17 cellular contexts compared by ENCODE assay signal in the genomic region with DNA sequence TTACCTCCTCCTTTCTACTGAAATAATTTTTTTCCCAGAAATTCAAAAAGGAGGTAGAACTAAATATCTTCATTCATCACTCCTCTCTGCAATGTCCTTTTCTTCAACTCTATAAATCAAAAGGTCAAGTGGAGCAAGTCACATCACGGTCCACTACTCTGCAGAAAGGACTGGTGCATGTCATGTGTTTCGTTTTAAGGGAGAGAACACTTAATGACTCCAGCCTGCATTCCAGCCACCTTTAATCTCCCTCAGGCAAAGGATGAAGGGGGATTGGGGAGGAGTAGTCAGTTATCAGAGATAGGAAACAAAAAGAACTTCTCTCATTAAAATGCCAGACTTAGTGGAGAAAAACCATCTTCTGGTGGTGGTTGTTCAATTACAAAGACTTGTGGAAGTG.
"Had no signal": no experiment of that assay in that cellular context is flagged by ENCODE, and none has a peak within 500 bp of the region (broad histone marks: within the 10 kb centered on the region; RNA-seq: fewer than 3 reads in every experiment).

No MANE protein-coding gene starts in this region.

- H3K9me3 ChIP-seq: ascending aorta, gastroesophageal sphincter, pancreas, upper lobe of right lung had no signal

- H3K27me3 ChIP-seq: ascending aorta, dorsolateral prefrontal cortex, gastroesophageal sphincter, pancreas, upper lobe of right lung had no signal

- H3K4me1 ChIP-seq: ascending aorta, gastroesophageal sphincter, upper lobe of right lung had no signal

- H3K4me3 Mint-ChIP-seq: activated naive CD4-positive, alpha-beta T cell treated with anti-CD3 and anti-CD28 coated beads for 36 hours; activated naive CD8-positive, alpha-beta T cell treated with anti-CD3 and anti-CD28 coated beads, Interleukin-2, amount 50 U/mL, for 24 hours; activated T-helper 17 cell treated with anti-CD3 and anti-CD28 coated beads, Interleukin-2, amount 50 U/mL, for 72 hours; endodermal cell; neural crest cell; stimulated activated naive CD8-positive, alpha-beta T cell treated with anti-CD3 and anti-CD28 coated beads, Interleukin-15, amount 100 ng/mL, for 72 hours; T-cell had no signal

- DNase-seq: activated CD4-positive, CD25-positive, alpha-beta regulatory T cell treated with anti-CD3 and anti-CD28 coated beads, Interleukin-2, amount 50 U/mL, for 72 hours; activated naive CD4-positive, alpha-beta T cell treated with anti-CD3 and anti-CD28 coated beads for 36 hours; activated naive CD8-positive, alpha-beta T cell treated with anti-CD3 and anti-CD28 coated beads, Interleukin-2, amount 50 U/mL, for 24 hours; dorsolateral prefrontal cortex; endodermal cell; erythroblast; midbrain; pancreas; stimulated activated CD4-positive, alpha-beta T cell treated with anti-CD3 and anti-CD28 coated beads, Interleukin-1b, Interleukin-23, amount 100 ng/mL, for 48 hours; stimulated activated naive CD8-positive, alpha-beta T cell treated with anti-CD3 and anti-CD28 coated beads, Interleukin-15, amount 100 ng/mL, for 72 hours; T-cell; T-helper 9 cell; upper lobe of right lung had no signal

- H3K27ac Mint-ChIP-seq: activated naive CD4-positive, alpha-beta T cell treated with anti-CD3 and anti-CD28 coated beads for 36 hours; activated naive CD8-positive, alpha-beta T cell treated with anti-CD3 and anti-CD28 coated beads, Interleukin-2, amount 50 U/mL, for 24 hours; activated T-helper 17 cell treated with anti-CD3 and anti-CD28 coated beads, Interleukin-2, amount 50 U/mL, for 72 hours; endodermal cell; T-cell had no signal

- H3K9me3 Mint-ChIP-seq: activated naive CD4-positive, alpha-beta T cell treated with anti-CD3 and anti-CD28 coated beads for 36 hours; activated naive CD8-positive, alpha-beta T cell treated with anti-CD3 and anti-CD28 coated beads, Interleukin-2, amount 50 U/mL, for 24 hours; activated T-helper 17 cell treated with anti-CD3 and anti-CD28 coated beads, Interleukin-2, amount 50 U/mL, for 72 hours; endodermal cell; neural crest cell; stimulated activated naive CD8-positive, alpha-beta T cell treated with anti-CD3 and anti-CD28 coated beads, Interleukin-15, amount 100 ng/mL, for 72 hours; T-cell had no signal

- H3K27ac ChIP-seq: ascending aorta, gastroesophageal sphincter, pancreas, upper lobe of right lung had no signal

- H3K36me3 ChIP-seq: ascending aorta, gastroesophageal sphincter, pancreas, upper lobe of right lung had no signal

- H3K27me3 Mint-ChIP-seq: activated naive CD8-positive, alpha-beta T cell treated with anti-CD3 and anti-CD28 coated beads, Interleukin-2, amount 50 U/mL, for 24 hours; activated T-helper 17 cell treated with anti-CD3 and anti-CD28 coated beads, Interleukin-2, amount 50 U/mL, for 72 hours; stimulated activated naive CD8-positive, alpha-beta T cell treated with anti-CD3 and anti-CD28 coated beads, Interleukin-15, amount 100 ng/mL, for 72 hours; T-cell had no signal

- H3K4me1 Mint-ChIP-seq: neural crest cell had no signal

- H3K4me3 ChIP-seq: ascending aorta, dorsolateral prefrontal cortex, gastroesophageal sphincter, pancreas, upper lobe of right lung had no signal
